ENCODE assay signal across 8 cellular contexts in the genomic region with DNA sequence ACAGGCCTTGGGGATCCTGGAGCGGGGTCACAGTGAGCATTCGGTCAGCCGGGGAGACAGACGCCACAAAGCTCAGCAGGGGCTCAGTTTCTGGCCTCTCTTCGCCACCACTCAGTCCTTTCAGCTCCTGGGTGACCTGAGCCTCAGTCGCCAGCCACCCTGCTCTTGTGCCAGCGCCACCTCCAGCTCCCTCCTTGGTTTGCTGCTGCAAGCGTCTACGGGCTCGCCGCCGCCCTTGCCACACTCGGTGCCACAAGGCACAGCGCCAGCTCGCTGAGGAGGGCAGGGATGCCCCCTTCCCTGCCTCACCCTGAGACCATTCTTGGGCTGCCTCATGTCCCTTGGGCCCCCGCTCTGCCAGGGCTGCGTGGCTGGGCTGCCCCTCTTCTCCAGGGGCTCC. TPM values are rescaled to one million over a fixed set of nuclear protein-coding genes. Genes with fewer than 3 reads are reported as not detected.
DNase-seq lines count a peak whose midpoint lies in the region; ATAC-seq and TF ChIP-seq lines count a peak whose summit lies in the region.

No MANE protein-coding gene starts in this region.

- POLR2A ChIA-PET in RWPE1 (lab: Yijun Ruan, JAX; ENCODE audit: low non-redundant PET) = interaction anchor here (1.9 kb wide), 1 partner anchor 17 kb away, joined by 12 read pairs; a partner anchor contains a TSS

- H3K4me3 ChIP-seq in fibroblast of the aortic adventitia (ENCODE audit: low read depth, low read length) = peak overlapping the region; percentile 84

- H3K4me3 Mint-ChIP-seq in progenitor cell of endocrine pancreas (ENCODE audit: low read depth) = peak overlapping the region; percentile 99

- H3K9me3 Mint-ChIP-seq in progenitor cell of endocrine pancreas (ENCODE audit: low read depth) = no peaks in the 10 kb centered on the region

- peak overlapping the region; percentile 86 for H3K27ac ChIP-seq in RWPE1

- CTCF ChIA-PET in RWPE1 (lab: Yijun Ruan, JAX) = no interaction called here

- peak overlapping the region; percentile 99 for H3K27ac Mint-ChIP-seq in progenitor cell of endocrine pancreas

- no peak for ATAC-seq in HG02884 (IDR thresholded peaks at IDR 0.05; ENCODE audit: unreplicated experiment)

- peak; percentile 31 for DNase-seq in GM03348 (ENCODE audit: low spot score)
- DNase-seq in RWPE1 (ENCODE audit: low spot score) = no peak
- DNase-seq in fibroblast of the aortic adventitia (ENCODE audit: low read depth) = no peak
- no peak for DNase-seq in progenitor cell of endocrine pancreas (ENCODE audit: low spot score, unreplicated experiment)
- no peak for DNase-seq in RKO (ENCODE audit: low spot score)
- DNase-seq in NOMO-1 (lab: John Stamatoyannopoulos, UW; ENCODE audit: unreplicated experiment in 2 of 2) = no peak
- DNase-seq in pons (ENCODE audit: low spot score) = no peak

- H3K27me3 Mint-ChIP-seq in progenitor cell of endocrine pancreas = no peaks in the 10 kb centered on the region

- H3K36me3 Mint-ChIP-seq in progenitor cell of endocrine pancreas (ENCODE audit: insufficient read depth) = peaks cover 26% of the 10 kb centered on the region

- TF ChIP-seq CTCF in RWPE1 (conservative IDR thresholded peaks at IDR 0.05; ENCODE audit: low read depth) (no peak), fibroblast of the aortic adventitia (IDR thresholded peaks at IDR 0.05; ENCODE audit: insufficient read depth, low read length) (no peak), progenitor cell of endocrine pancreas (IDR thresholded peaks at IDR 0.05; ENCODE audit: unreplicated experiment) (no peak)

- peaks cover 33% of the 10 kb centered on the region for H3K4me1 Mint-ChIP-seq in progenitor cell of endocrine pancreas (ENCODE audit: low read depth)

RNA-seq across cellular contexts. Expression of a gene that starts 1.5 kb away (rescaled TPM):
- total RNA-seq in fibroblast of the aortic adventitia (ENCODE audit: low replicate concordance) (1,443 and 1,493 TPM in 2 replicates), progenitor cell of endocrine pancreas (1,931 and 1,938 TPM in 2 replicates)

RNA-seq across cellular contexts. Expression of a gene that starts 16.2 kb away (rescaled TPM):
- total RNA-seq in fibroblast of the aortic adventitia (ENCODE audit: low replicate concordance) (4.5 and 9.4 TPM in 2 replicates), progenitor cell of endocrine pancreas (23.1 and 26.0 TPM in 2 replicates)

RNA-seq across cellular contexts. Expression of a gene that starts 26.5 kb away (rescaled TPM):
- 46.2 and 110 TPM in 2 replicates for total RNA-seq in fibroblast of the aortic adventitia (ENCODE audit: low replicate concordance)
- total RNA-seq in progenitor cell of endocrine pancreas = 134 and 140 TPM in 2 replicates

RNA-seq across cellular contexts. Expression of a gene that starts 28.6 kb away (rescaled TPM):
- total RNA-seq in fibroblast of the aortic adventitia (ENCODE audit: low replicate concordance) (737 and 1,851 TPM in 2 replicates), progenitor cell of endocrine pancreas (27.2 and 39.8 TPM in 2 replicates)

RNA-seq across cellular contexts. Expression of a gene that starts 37.4 kb away (rescaled TPM):
- total RNA-seq in fibroblast of the aortic adventitia (ENCODE audit: low replicate concordance) = 22.3 and 61.7 TPM in 2 replicates
- total RNA-seq in progenitor cell of endocrine pancreas = 42.7 and 47.0 TPM in 2 replicates
